ENCODE assay signal across 1 cellular context in genomic region chr19:40776364-40776763, GRCh38.
TF ChIP-seq lines count a peak whose summit lies in the region.

No MANE protein-coding gene starts in this region.

TF ChIP-seq in SK-N-SH, 30 proteins besides CTCF, POLR2A, EP300 and RAD21:
- TF ChIP-seq MEF2A (IDR thresholded peaks at IDR 0.05; ENCODE audit: borderline replicate concordance, low read depth) (no peak), YY1 (IDR thresholded peaks at IDR 0.05; ENCODE audit: low read depth) (no peak), USF1 (IDR thresholded peaks at IDR 0.05; ENCODE audit: borderline replicate concordance, low read depth) (no peak), ELF1 (IDR thresholded peaks at IDR 0.05) (no peak), GABPA (IDR thresholded peaks at IDR 0.05; ENCODE audit: low read depth) (no peak), NFIC (IDR thresholded peaks at IDR 0.05; ENCODE audit: borderline replicate concordance) (no peak), RCOR1 (IDR thresholded peaks at IDR 0.05; ENCODE audit: low read length) (no peak), JUND (IDR thresholded peaks at IDR 0.05) (no peak), SIN3A (IDR thresholded peaks at IDR 0.05; ENCODE audit: borderline replicate concordance, low read depth, low read length) (no peak), FOXM1 (IDR thresholded peaks at IDR 0.05; ENCODE audit: low read depth) (no peak), RXRA (IDR thresholded peaks at IDR 0.05; ENCODE audit: borderline replicate concordance, low read depth) (no peak), SMC3 (IDR thresholded peaks at IDR 0.05; ENCODE audit: low read depth, low read length) (no peak), MAX (IDR thresholded peaks at IDR 0.05; ENCODE audit: low read depth) (no peak), RFX5 (IDR thresholded peaks at IDR 0.05; ENCODE audit: low read length) (no peak), POLR2AphosphoS5 (IDR thresholded peaks at IDR 0.05; ENCODE audit: low read depth, low read length) (no peak), FOSL2 (IDR thresholded peaks at IDR 0.05; ENCODE audit: borderline replicate concordance, low read depth) (no peak)
